Comparison of ENCODE assay signal across 21 cellular contexts in genomic region chr6:116332096-116332495, GRCh38.
"Had no signal": no experiment of that assay in that cellular context is flagged by ENCODE, and none has a peak within 500 bp of the region (broad histone marks: within the 10 kb centered on the region; RNA-seq: fewer than 3 reads in every experiment).

No MANE protein-coding gene starts in this region.

- H3K9me3 ChIP-seq: colonic mucosa, esophagus muscularis mucosa, gastrocnemius medialis, left lung, lower lobe of right lung, mucosa of descending colon had no signal

- FAIRE-seq: endothelial cell of umbilical vein had no signal

- H3K27me3 ChIP-seq: colonic mucosa, esophagus muscularis mucosa, foreskin keratinocyte, gastrocnemius medialis, heart left ventricle, hepatocyte, left lung had no signal

- H3K4me2 ChIP-seq: hepatocyte had no signal

- H2AFZ ChIP-seq: hepatocyte had no signal

- H3K4me3 ChIP-seq: colonic mucosa, esophagus muscularis mucosa, gastrocnemius medialis, heart left ventricle, hepatocyte, left lung, lower lobe of right lung, mucosa of descending colon had no signal

- H3K27ac ChIP-seq: colonic mucosa, esophagus muscularis mucosa, foreskin keratinocyte, gastrocnemius medialis, heart left ventricle, hepatocyte, left lung, lower lobe of right lung had no signal

- DNase-seq: colonic mucosa; cortex of kidney; effector CD8-positive, alpha-beta T cell; effector memory CD8-positive, alpha-beta T cell; endodermal cell; foreskin keratinocyte; gastrocnemius medialis; heart left ventricle; hypothalamus; immature natural killer cell; islet precursor cell; left cardiac atrium; left lung; left ventricle myocardium superior; lower lobe of right lung; mesenchymal stem cell; mucosa of descending colon; naive B cell had no signal

- ATAC-seq: effector memory CD8-positive, alpha-beta T cell; foreskin keratinocyte; gastrocnemius medialis; heart left ventricle; left cardiac atrium; left lung; left ventricle myocardium superior; lower lobe of right lung; mucosa of descending colon had no signal

- H3K4me1 ChIP-seq: colonic mucosa had no signal

- H3K36me3 ChIP-seq: colonic mucosa, esophagus muscularis mucosa, gastrocnemius medialis, heart left ventricle, left lung, lower lobe of right lung had no signal
